In the genomic region with DNA sequence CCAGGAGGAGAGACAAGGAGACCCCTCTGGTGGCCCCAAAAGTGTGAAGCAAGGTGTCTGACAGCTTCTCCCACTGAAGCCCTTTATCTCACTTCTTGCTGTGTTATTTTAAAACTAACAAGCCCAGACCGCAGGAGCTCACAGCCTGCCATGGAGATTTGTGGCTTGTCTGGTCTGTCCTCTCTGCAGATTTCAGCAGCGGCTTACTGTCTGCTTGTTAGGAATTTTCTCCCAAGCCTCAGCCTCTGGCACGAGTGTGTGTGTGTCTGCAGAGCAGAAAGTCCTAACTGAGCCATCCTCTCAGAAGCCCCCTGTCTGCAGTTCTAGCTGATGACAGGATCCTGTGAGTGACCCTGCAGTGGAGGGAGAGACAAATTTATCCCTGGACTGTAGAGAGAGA, we compare ENCODE assay signal across 30 cellular contexts.
"Had no signal": no experiment of that assay in that cellular context is flagged by ENCODE, and none has a peak within 500 bp of the region (broad histone marks: within the 10 kb centered on the region; RNA-seq: fewer than 3 reads in every experiment).

No MANE protein-coding gene starts in this region.

- ATAC-seq: activated CD8-positive, alpha-beta memory T cell treated with anti-CD3 and anti-CD28 coated beads, Interleukin-2, amount 10 ng/mL, durations not matched to agents 7 days and 5 days; activated CD8-positive, alpha-beta T cell treated with anti-CD3 and anti-CD28 coated beads, Interleukin-2, amount 10 ng/mL, durations not matched to agents 7 days and 5 days; activated naive CD8-positive, alpha-beta T cell treated with anti-CD3 and anti-CD28 coated beads, Interleukin-2, amount 50 U/mL, for 24 hours; naive thymus-derived CD4-positive, alpha-beta T cell; pancreas; sciatic nerve; T-cell; upper lobe of right lung had no signal

- H3K9me3 Mint-ChIP-seq: activated B cell treated with CpG ODN at 0.5 μM for 24 hours; activated naive CD8-positive, alpha-beta T cell treated with anti-CD3 and anti-CD28 coated beads, Interleukin-2, amount 50 U/mL, for 24 hours; activated T-helper 2 cell treated with anti-CD3 and anti-CD28 coated beads, Interferon-gamma antibody, Interleukin-2, Interleukin-4, amounts not matched to agents 10 μg/mL and 5 μg/mL and 100 μg/mL, durations not matched to agents 14 hours and 24 hours and 36 hours; dendritic cell treated with granulocyte-macrophage colony-stimulating factor and Interleukin-4, amounts not matched to agents 40 ng/mL and 50 ng/mL, for 4 days; T-helper 2 cell treated with Interferon-gamma antibody and Interleukin-4, amounts not matched to agents 5 μg/mL and 100 μg/mL, for 36 hours had no signal

- H3K27ac Mint-ChIP-seq: activated B cell treated with CpG ODN at 0.5 μM for 24 hours; activated CD8-positive, alpha-beta memory T cell treated with anti-CD3 and anti-CD28 coated beads, Interleukin-2, amount 10 ng/mL, durations not matched to agents 7 days and 5 days; activated CD8-positive, alpha-beta T cell treated with anti-CD3 and anti-CD28 coated beads, Interleukin-2, amount 10 ng/mL, durations not matched to agents 7 days and 5 days; activated naive CD4-positive, alpha-beta T cell treated with anti-CD3 and anti-CD28 coated beads, Interleukin-2, amount 50 U/mL, for 24 hours; activated naive CD8-positive, alpha-beta T cell treated with anti-CD3 and anti-CD28 coated beads, Interleukin-2, amount 50 U/mL, for 24 hours; activated T-helper 2 cell treated with anti-CD3 and anti-CD28 coated beads, Interferon-gamma antibody, Interleukin-2, Interleukin-4, amounts not matched to agents 10 μg/mL and 5 μg/mL and 100 μg/mL, durations not matched to agents 14 hours and 24 hours and 36 hours; dendritic cell treated with granulocyte-macrophage colony-stimulating factor and Interleukin-4, amounts not matched to agents 40 ng/mL and 50 ng/mL, for 4 days; naive thymus-derived CD4-positive, alpha-beta T cell; T-cell; T-helper 2 cell treated with Interferon-gamma antibody and Interleukin-4, amounts not matched to agents 5 μg/mL and 100 μg/mL, for 36 hours had no signal

- H3K36me3 Mint-ChIP-seq: activated CD8-positive, alpha-beta memory T cell treated with anti-CD3 and anti-CD28 coated beads, Interleukin-2, amount 10 ng/mL, durations not matched to agents 7 days and 5 days; activated naive CD4-positive, alpha-beta T cell treated with anti-CD3 and anti-CD28 coated beads, Interleukin-2, amount 50 U/mL, for 24 hours; T-cell had no signal

- H3K4me3 ChIP-seq: esophagus squamous epithelium, left ventricle myocardium inferior, pancreas, prostate gland, suprapubic skin, tibial artery, upper lobe of right lung had no signal

- H3K4me1 Mint-ChIP-seq: activated B cell treated with CpG ODN at 0.5 μM for 24 hours; activated CD8-positive, alpha-beta memory T cell treated with anti-CD3 and anti-CD28 coated beads, Interleukin-2, amount 10 ng/mL, durations not matched to agents 7 days and 5 days; activated naive CD4-positive, alpha-beta T cell treated with anti-CD3 and anti-CD28 coated beads, Interleukin-2, amount 50 U/mL, for 24 hours; activated naive CD8-positive, alpha-beta T cell treated with anti-CD3 and anti-CD28 coated beads, Interleukin-2, amount 50 U/mL, for 24 hours; central memory CD8-positive, alpha-beta T cell; naive thymus-derived CD4-positive, alpha-beta T cell; T-cell had no signal

- H3K4me3 Mint-ChIP-seq: activated B cell treated with CpG ODN at 0.5 μM for 24 hours; activated CD8-positive, alpha-beta memory T cell treated with anti-CD3 and anti-CD28 coated beads, Interleukin-2, amount 10 ng/mL, durations not matched to agents 7 days and 5 days; activated CD8-positive, alpha-beta T cell treated with anti-CD3 and anti-CD28 coated beads, Interleukin-2, amount 10 ng/mL, durations not matched to agents 7 days and 5 days; activated naive CD4-positive, alpha-beta T cell treated with anti-CD3 and anti-CD28 coated beads, Interleukin-2, amount 50 U/mL, for 24 hours; activated naive CD8-positive, alpha-beta T cell treated with anti-CD3 and anti-CD28 coated beads, Interleukin-2, amount 50 U/mL, for 24 hours; central memory CD8-positive, alpha-beta T cell; dendritic cell treated with granulocyte-macrophage colony-stimulating factor and Interleukin-4, amounts not matched to agents 40 ng/mL and 50 ng/mL, for 4 days; naive thymus-derived CD4-positive, alpha-beta T cell; T-cell; T-helper 2 cell treated with Interferon-gamma antibody and Interleukin-4, amounts not matched to agents 5 μg/mL and 100 μg/mL, for 36 hours had no signal

- H3K9me3 ChIP-seq: esophagus squamous epithelium, left ventricle myocardium inferior, pancreas, prostate gland, suprapubic skin, tibial artery, upper lobe of right lung had no signal

- DNase-seq: activated B cell treated with CpG ODN at 0.5 μM for 24 hours; activated CD8-positive, alpha-beta memory T cell treated with anti-CD3 and anti-CD28 coated beads, Interleukin-2, amount 10 ng/mL, durations not matched to agents 7 days and 5 days; activated CD8-positive, alpha-beta T cell treated with anti-CD3 and anti-CD28 coated beads, Interleukin-2, amount 10 ng/mL, durations not matched to agents 7 days and 5 days; activated naive CD8-positive, alpha-beta T cell treated with anti-CD3 and anti-CD28 coated beads, Interleukin-2, amount 50 U/mL, for 24 hours; activated T-cell treated with anti-CD3 and anti-CD28 coated beads, Interleukin-2, amount 50 U/mL, for 48 hours; amygdala; esophagus squamous epithelium; foreskin melanocyte; hippocampal formation; kidney glomerular epithelial cell; left ventricle myocardium inferior; naive thymus-derived CD4-positive, alpha-beta T cell; nucleus accumbens; pancreas; retina; small intestine; stimulated activated CD4-positive, alpha-beta T cell treated with anti-CD3 and anti-CD28 coated beads, Interleukin-2, amount 100 ng/mL, for 24 hours; stimulated activated naive CD4-positive, alpha-beta T cell; T-cell; tibial artery; upper lobe of right lung had no signal

- H3K36me3 ChIP-seq: esophagus squamous epithelium, left ventricle myocardium inferior, pancreas, prostate gland, suprapubic skin, tibial artery, upper lobe of right lung had no signal

- H3K27me3 ChIP-seq: pancreas had no signal

- H3K27ac ChIP-seq: epithelial cell of prostate, esophagus squamous epithelium, left ventricle myocardium inferior, pancreas, prostate gland, suprapubic skin, tibial artery, upper lobe of right lung had no signal

- H3K27me3 Mint-ChIP-seq: activated CD8-positive, alpha-beta memory T cell treated with anti-CD3 and anti-CD28 coated beads, Interleukin-2, amount 10 ng/mL, durations not matched to agents 7 days and 5 days; dendritic cell treated with granulocyte-macrophage colony-stimulating factor and Interleukin-4, amounts not matched to agents 40 ng/mL and 50 ng/mL, for 4 days; T-cell had no signal

- H3K4me1 ChIP-seq: esophagus squamous epithelium, pancreas, prostate gland, suprapubic skin, tibial artery, upper lobe of right lung had no signal
